9 cellular contexts compared by ENCODE assay signal in the genomic region with DNA sequence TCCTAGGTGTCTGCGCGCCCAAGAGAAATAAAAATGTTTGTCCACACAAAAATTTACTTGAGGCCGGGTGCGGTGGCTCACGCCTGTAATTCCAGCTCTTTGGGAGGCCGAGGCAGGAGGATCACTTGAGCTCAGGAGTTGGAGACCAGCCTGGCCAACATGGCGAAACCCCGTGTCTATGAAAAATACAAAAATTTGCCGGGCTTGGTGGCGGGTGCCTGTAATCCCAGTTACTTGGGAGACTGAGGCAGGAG. TPM values are rescaled to one million over a fixed set of nuclear protein-coding genes. Genes with fewer than 3 reads are reported as not detected.
DNase-seq lines count a peak whose midpoint lies in the region; ATAC-seq, FAIRE-seq and TF ChIP-seq lines count a peak whose summit lies in the region.
"Not testable (repeated sequence)": the region's sequence is repeated elsewhere in the genome, so short reads cannot be mapped to it uniquely, and the experiment has no call there.
"Had no signal": no experiment of that assay in that cellular context is flagged by ENCODE, and none has a peak within 500 bp of the region (broad histone marks: within the 10 kb centered on the region; RNA-seq: fewer than 3 reads in every experiment).

No MANE protein-coding gene starts in this region.

- POLR2A ChIA-PET in A549 (lab: Yijun Ruan, JAX) (interaction anchor here (1.7 to 2.7 kb wide), 3 partner anchors 9 to 17 kb away, joined by 8 to 24 read pairs (median 9); no protein-coding TSS in a partner anchor), H1 (lab: Charles Lee; ENCODE audit: partially characterized antibody) (interaction anchor here (0.7 to 29.1 kb wide), 7 partner anchors 4 to 502 kb away, joined by 3 to 456 read pairs (median 5); partner anchors contain the start of genes CARHSP1 and LITAFD)

- peaks cover 32% of the 10 kb centered on the region for H3K4me1 Mint-ChIP-seq in T-helper 1 cell treated with Interleukin-12 subunit alpha and Interleukin-12 subunit beta and Interleukin-4 antibody, amounts not matched to agents 30 μg/mL and 1 μg/mL, for 36 hours (ENCODE audit: low read depth)
- H3K4me1 Mint-ChIP-seq in activated T-helper 1 cell treated with anti-CD3 and anti-CD28 coated beads, Interleukin-12 subunit alpha, Interleukin-12 subunit beta, Interleukin-2, Interleukin-4 antibody, amounts not matched to agents 30 ng/mL and 10 ng/mL and 1 ng/mL, durations not matched to agents 14 hours and 24 hours and 36 hours (ENCODE audit: low read depth), result peaks cover 39% of the 10 kb centered on the region

- TF ChIP-seq CTCF in A549 (IDR thresholded peaks at IDR 0.05); DND-41 (IDR thresholded peaks at IDR 0.05; ENCODE audit: borderline replicate concordance, extremely low read depth, low read length, poor library complexity, severe bottlenecking); H1 (IDR thresholded peaks at IDR 0.05; ENCODE audit: control extremely low read depth in 1 of 3, insufficient read depth in 1 of 3, low read depth in 1 of 3, low read length in 3 of 3): not testable (repeated sequence)

- H2BK12ac ChIP-seq in H1 (ENCODE audit: low read depth, low read length); trophoblast cell (ENCODE audit: low read length): not testable (repeated sequence)

- not testable (repeated sequence) for TF ChIP-seq POLR2A in A549 (IDR thresholded peaks at IDR 0.05; ENCODE audit: low read length); H1 (IDR thresholded peaks at IDR 0.05; ENCODE audit: control extremely low read depth in 1 of 2, low read depth in 2 of 2, low read length in 2 of 2)

- H3K79me2 ChIP-seq in DND-41 (ENCODE audit: insufficient read depth, low read length) (peaks cover 45% of the 10 kb centered on the region), Karpas-422 (ENCODE audit: low read length) (peaks cover 31% of the 10 kb centered on the region), H1 (ENCODE audit: control insufficient read depth in 1 of 2, insufficient read depth in 2 of 2, low read length in 2 of 2) (peaks cover 8 to 29% of the 10 kb centered on the region in 2 experiments), mesendoderm (ENCODE audit: control insufficient read depth, insufficient read depth, low read length) (peaks cover 27% of the 10 kb centered on the region), trophoblast cell (ENCODE audit: control insufficient read depth, insufficient read depth, low read length, poor library complexity) (peaks cover 28% of the 10 kb centered on the region)

- H2BK15ac ChIP-seq in H1 (ENCODE audit: low read length); mesendoderm (replicated peaks; ENCODE audit: low read depth): not testable (repeated sequence)

- H3K36me3 ChIP-seq in DND-41 (ENCODE audit: insufficient read depth, low read length), result peaks cover 30% of the 10 kb centered on the region
- not testable (repeated sequence) for H3K36me3 ChIP-seq in Karpas-422 (ENCODE audit: insufficient read depth, low read length); H1 (ENCODE audit: control insufficient read depth in 2 of 4, insufficient read depth in 4 of 4, low read length in 3 of 4); mesendoderm (ENCODE audit: control insufficient read depth, insufficient read depth, low read length); trophoblast cell (ENCODE audit: control insufficient read depth in 1 of 2, insufficient read depth in 2 of 2, low read length in 2 of 2)

- FAIRE-seq in A549 (lab: Jason Lieb, UNC); H1 (lab: Jason Lieb, UNC): not testable (repeated sequence)

- not testable (repeated sequence) for H2AFZ ChIP-seq in DND-41 (ENCODE audit: low read depth, low read length); Karpas-422 (ENCODE audit: low read length); H1 (ENCODE audit: low read length); trophoblast cell (ENCODE audit: insufficient read depth, low read length, poor library complexity)

- H3K18ac ChIP-seq in H1 (ENCODE audit: extremely low read depth, low read length); mesendoderm (ENCODE audit: low read length); trophoblast cell (ENCODE audit: low read length): not testable (repeated sequence)

- H3K23me2 ChIP-seq in H1 (ENCODE audit: low read depth, low read length), result peaks cover 18% of the 10 kb centered on the region

- peak overlapping the region; percentile 82 to 87 for H3K27ac ChIP-seq in A549
- H3K27ac ChIP-seq in DND-41 (ENCODE audit: low read length), result peak overlapping the region; percentile 95
- not testable (repeated sequence) for H3K27ac ChIP-seq in Karpas-422 (ENCODE audit: low read length); H1 (ENCODE audit: low read depth, low read length); mesendoderm (ENCODE audit: low read depth, low read length); trophoblast cell (ENCODE audit: low read depth, low read length)

- H3K4me3 ChIP-seq in A549; Karpas-422 (ENCODE audit: low read length); mesendoderm (ENCODE audit: low read length); trophoblast cell (ENCODE audit: low read depth, low read length): not testable (repeated sequence)
- H3K4me3 ChIP-seq in DND-41 (ENCODE audit: low read depth in 1 of 2, low read length in 2 of 2) (peak overlapping the region in 1 of 2 experiments; percentile 59; a peak in 1 of 4 replicates), H1 (ENCODE audit: extremely low read depth in 1 of 4, insufficient read depth in 2 of 4, low read depth in 3 of 4, low read length in 4 of 4) (peak overlapping the region in 1 of 4 experiments; percentile 64; a peak in 1 of 8 replicates)

- not testable (repeated sequence) for H2AK5ac ChIP-seq in H1 (ENCODE audit: low read depth, low read length); mesendoderm (ENCODE audit: low read length); trophoblast cell (ENCODE audit: low read length)

- not testable (repeated sequence) for DNase-seq in A549 (ENCODE audit: low read depth in 1 of 2, low spot score in 1 of 2); DND-41; Karpas-422; activated T-helper 1 cell treated with anti-CD3 and anti-CD28 coated beads, Interleukin-12 subunit alpha, Interleukin-12 subunit beta, Interleukin-2, Interleukin-4 antibody, amounts not matched to agents 30 ng/mL and 10 ng/mL and 1 ng/mL, durations not matched to agents 14 hours and 24 hours and 36 hours (ENCODE audit: low spot score); H1 (ENCODE audit: low read depth in 1 of 2, low spot score in 2 of 2); mesendoderm; trophoblast cell

- H3K36me3 Mint-ChIP-seq in T-helper 1 cell treated with Interleukin-12 subunit alpha and Interleukin-12 subunit beta and Interleukin-4 antibody, amounts not matched to agents 30 μg/mL and 1 μg/mL, for 36 hours (ENCODE audit: low read depth); activated T-helper 1 cell treated with anti-CD3 and anti-CD28 coated beads, Interleukin-12 subunit alpha, Interleukin-12 subunit beta, Interleukin-2, Interleukin-4 antibody, amounts not matched to agents 30 ng/mL and 10 ng/mL and 1 ng/mL, durations not matched to agents 14 hours and 24 hours and 36 hours (ENCODE audit: low read depth): not testable (repeated sequence)

- H3K56ac ChIP-seq in H1 (replicated peaks; ENCODE audit: insufficient read length, low read depth, low read length); mesendoderm (ENCODE audit: low read length): not testable (repeated sequence)

- H3K9me3 Mint-ChIP-seq in T-helper 1 cell treated with Interleukin-12 subunit alpha and Interleukin-12 subunit beta and Interleukin-4 antibody, amounts not matched to agents 30 μg/mL and 1 μg/mL, for 36 hours; activated T-helper 1 cell treated with anti-CD3 and anti-CD28 coated beads, Interleukin-12 subunit alpha, Interleukin-12 subunit beta, Interleukin-2, Interleukin-4 antibody, amounts not matched to agents 30 ng/mL and 10 ng/mL and 1 ng/mL, durations not matched to agents 14 hours and 24 hours and 36 hours: not testable (repeated sequence)

- H4K12ac ChIP-seq in trophoblast cell (ENCODE audit: low read depth, low read length), result not testable (repeated sequence)

- TF ChIP-seq EP300 in A549 (IDR thresholded peaks at IDR 0.05); H1 (IDR thresholded peaks at IDR 0.05; ENCODE audit: borderline replicate concordance in 1 of 2, low read depth in 2 of 2, low read length in 2 of 2): not testable (repeated sequence)

- WGBS in A549 (ENCODE audit: missing lambda C conversion rate), result 94% methylated on average over 10 of the region's 10 CpGs
- 90% methylated on average over 10 of the region's 10 CpGs; no CpG with 5 or more reads in 1 of the 2 experiments for WGBS in H1 (ENCODE audit: extremely low coverage in 1 of 2, insufficient coverage in 1 of 2, insufficient read length in 1 of 2, insufficient replicate concordance in 2 of 2, low coverage in 1 of 2, low lambda C conversion rate in 2 of 2, missing lambda C conversion rate in 1 of 2), 2 experiments
- no CpG with 5 or more reads among the region's 10 CpGs for WGBS in mesendoderm (ENCODE audit: extremely low coverage, insufficient coverage, low lambda C conversion rate)
- WGBS in trophoblast cell (ENCODE audit: extremely low coverage, insufficient coverage, insufficient read length), result no CpG with 5 or more reads among the region's 10 CpGs

- not testable (repeated sequence) for TF ChIP-seq RAD21 in A549 (conservative IDR thresholded peaks at IDR 0.05 in 1 of 2, IDR thresholded peaks at IDR 0.05 in 1 of 2); H1 (IDR thresholded peaks at IDR 0.05 in 1 of 2, conservative IDR thresholded peaks at IDR 0.05 in 1 of 2; ENCODE audit: low read depth in 2 of 2, low read length in 2 of 2)

- H3K27me3 Mint-ChIP-seq in T-helper 1 cell treated with Interleukin-12 subunit alpha and Interleukin-12 subunit beta and Interleukin-4 antibody, amounts not matched to agents 30 μg/mL and 1 μg/mL, for 36 hours (ENCODE audit: low read depth); activated T-helper 1 cell treated with anti-CD3 and anti-CD28 coated beads, Interleukin-12 subunit alpha, Interleukin-12 subunit beta, Interleukin-2, Interleukin-4 antibody, amounts not matched to agents 30 ng/mL and 10 ng/mL and 1 ng/mL, durations not matched to agents 14 hours and 24 hours and 36 hours (ENCODE audit: insufficient read depth): not testable (repeated sequence)

- peak overlapping the region; percentile 87; the same call in 1 of the 2 replicates for H4K8ac ChIP-seq in H1 (ENCODE audit: extremely low read depth, insufficient read depth, low read length)
- H4K8ac ChIP-seq in mesendoderm (ENCODE audit: low read depth, low read length), result not testable (repeated sequence)
- H4K8ac ChIP-seq in trophoblast cell (ENCODE audit: low read depth, low read length), result peak overlapping the region; percentile 41

- H3K9ac ChIP-seq in DND-41 (ENCODE audit: low read depth, low read length) (peak overlapping the region; percentile 66), mesendoderm (ENCODE audit: low read length) (peak overlapping the region; percentile 78)
- H3K9ac ChIP-seq in Karpas-422 (ENCODE audit: low read length); H1 (replicated peaks in 1 of 4; ENCODE audit: extremely low read depth in 1 of 4, low read depth in 3 of 4, low read length in 3 of 4); trophoblast cell (ENCODE audit: low read length): not testable (repeated sequence)

- H3K27me3 ChIP-seq in DND-41 (ENCODE audit: insufficient read depth, low read length, poor library complexity); Karpas-422 (ENCODE audit: low read length); H1 (replicated peaks in 1 of 4; ENCODE audit: control insufficient read depth in 3 of 4, extremely low read depth in 1 of 4, insufficient read depth in 3 of 4, low read length in 3 of 4); mesendoderm (ENCODE audit: insufficient read depth, low read length, poor library complexity); trophoblast cell (ENCODE audit: insufficient read depth, low read length): not testable (repeated sequence)

- not testable (repeated sequence) for H4K5ac ChIP-seq in H1 (ENCODE audit: insufficient read length, low read depth, low read length); mesendoderm (ENCODE audit: low read length)

- H3K14ac ChIP-seq in H1 (ENCODE audit: insufficient read length), result not testable (repeated sequence)
- peak overlapping the region; percentile 18 for H3K14ac ChIP-seq in trophoblast cell (ENCODE audit: low read length)

- not testable (repeated sequence) for ATAC-seq in A549; DND-41 (ENCODE audit: insufficient read depth, low read depth)

- not testable (repeated sequence) for H3K27ac Mint-ChIP-seq in T-helper 1 cell treated with Interleukin-12 subunit alpha and Interleukin-12 subunit beta and Interleukin-4 antibody, amounts not matched to agents 30 μg/mL and 1 μg/mL, for 36 hours; activated T-helper 1 cell treated with anti-CD3 and anti-CD28 coated beads, Interleukin-12 subunit alpha, Interleukin-12 subunit beta, Interleukin-2, Interleukin-4 antibody, amounts not matched to agents 30 ng/mL and 10 ng/mL and 1 ng/mL, durations not matched to agents 14 hours and 24 hours and 36 hours

- not testable (repeated sequence) for H3K9me2 ChIP-seq in Karpas-422 (replicated peaks; ENCODE audit: insufficient read depth, low read length)

- H3K4me1 ChIP-seq in A549, result peaks cover 56% of the 10 kb centered on the region
- peaks cover 53% of the 10 kb centered on the region for H3K4me1 ChIP-seq in DND-41 (ENCODE audit: insufficient read depth, low read length)
- peaks cover 51% of the 10 kb centered on the region for H3K4me1 ChIP-seq in Karpas-422 (ENCODE audit: low read length)
- H3K4me1 ChIP-seq in H1 (replicated peaks in 1 of 4; ENCODE audit: control insufficient read depth in 3 of 4, insufficient read depth in 4 of 4, low read length in 3 of 4), result peaks cover 10 to 14% (median 14%) of the 10 kb centered on the region in 4 experiments
- H3K4me1 ChIP-seq in mesendoderm (ENCODE audit: control insufficient read depth, low read depth, low read length), result not testable (repeated sequence)
- peaks cover 11 to 17% of the 10 kb centered on the region in 2 experiments for H3K4me1 ChIP-seq in trophoblast cell (ENCODE audit: control insufficient read depth in 1 of 2, insufficient read depth in 2 of 2, low read length in 2 of 2)

- H2BK5ac ChIP-seq in H1 (ENCODE audit: low read depth, low read length); mesendoderm (ENCODE audit: low read length); trophoblast cell (ENCODE audit: low read depth, low read length, poor library complexity): not testable (repeated sequence)

- H3K4me3 Mint-ChIP-seq in T-helper 1 cell treated with Interleukin-12 subunit alpha and Interleukin-12 subunit beta and Interleukin-4 antibody, amounts not matched to agents 30 μg/mL and 1 μg/mL, for 36 hours, result peak overlapping the region; percentile 95
- peak overlapping the region; percentile 94 for H3K4me3 Mint-ChIP-seq in activated T-helper 1 cell treated with anti-CD3 and anti-CD28 coated beads, Interleukin-12 subunit alpha, Interleukin-12 subunit beta, Interleukin-2, Interleukin-4 antibody, amounts not matched to agents 30 ng/mL and 10 ng/mL and 1 ng/mL, durations not matched to agents 14 hours and 24 hours and 36 hours

- H2BK20ac ChIP-seq in H1 (ENCODE audit: low read length), result not testable (repeated sequence)

- intact Hi-C loops in activated T-helper 1 cell treated with anti-CD3 and anti-CD28 coated beads, Interleukin-12 subunit alpha, Interleukin-12 subunit beta, Interleukin-2, Interleukin-4 antibody, amounts not matched to agents 30 ng/mL and 10 ng/mL and 1 ng/mL, durations not matched to agents 14 hours and 24 hours and 36 hours (cut with micrococcal nuclease), result loop anchor here (1.0 to 10.0 kb wide), 6 partner anchors 10 to 1875 kb away; partner anchors contain the start of genes HAPSTR1, METTL22 and NUBP1

- not testable (repeated sequence) for H3K23ac ChIP-seq in H1 (ENCODE audit: insufficient read length); mesendoderm (ENCODE audit: low read length); trophoblast cell (ENCODE audit: low read length)

- peak overlapping the region; percentile 98; the same call in 2 of the 3 replicates for H3K4me2 ChIP-seq in A549
- H3K4me2 ChIP-seq in DND-41 (ENCODE audit: insufficient read depth, low read length), result peak overlapping the region; percentile 73
- H3K4me2 ChIP-seq in Karpas-422 (ENCODE audit: low read depth, low read length, poor library complexity, severe bottlenecking), result peak overlapping the region; percentile 79
- H3K4me2 ChIP-seq in H1 (ENCODE audit: insufficient read depth in 1 of 2, low read depth in 2 of 2, low read length in 2 of 2), result peak overlapping the region in 1 of 2 experiments; percentile 99; a peak in 2 of 4 replicates
- H3K4me2 ChIP-seq in mesendoderm (ENCODE audit: low read length); trophoblast cell (ENCODE audit: low read length): not testable (repeated sequence)

- CTCF ChIA-PET in A549 (lab: Yijun Ruan, JAX) (interaction anchor here (1.0 to 7.9 kb wide), 5 partner anchors 10 to 245 kb away, joined by 3 to 84 read pairs (median 4); partner anchors contain the start of gene LITAFD), H1 (lab: Charles Lee; ENCODE audit: partially characterized antibody) (interaction anchor here (1.2 to 10.5 kb wide), 3 partner anchors 11 to 127 kb away, joined by 4 to 90 read pairs (median 52); partner anchors contain the start of gene LITAFD)

- not testable (repeated sequence) for H3K79me1 ChIP-seq in H1 (ENCODE audit: low read depth, low read length); mesendoderm (ENCODE audit: low read length)
- H3K79me1 ChIP-seq in trophoblast cell (ENCODE audit: low read length), result peaks cover 24% of the 10 kb centered on the region

- H3K9me3 ChIP-seq in A549; DND-41 (ENCODE audit: insufficient read depth, low read length, severe bottlenecking); Karpas-422 (ENCODE audit: low read length); H1 (ENCODE audit: insufficient read depth in 2 of 2, low read depth in 1 of 2, low read length in 1 of 2); trophoblast cell (ENCODE audit: insufficient read depth, low read depth, low read length): not testable (repeated sequence)

- H4K91ac ChIP-seq in H1 (replicated peaks; ENCODE audit: insufficient read length, low read length); trophoblast cell (ENCODE audit: low read depth, low read length): not testable (repeated sequence)

- H2BK120ac ChIP-seq in H1 (replicated peaks; ENCODE audit: low read depth, low read length); mesendoderm (ENCODE audit: low read depth, low read length); trophoblast cell (ENCODE audit: insufficient read depth, low read length, poor library complexity): not testable (repeated sequence)

- H3K4ac ChIP-seq in H1 (replicated peaks; ENCODE audit: insufficient read length, low read depth, low read length); mesendoderm (ENCODE audit: low read depth, low read length); trophoblast cell (ENCODE audit: low read depth, low read length): not testable (repeated sequence)

- peaks cover 31% of the 10 kb centered on the region for H4K20me1 ChIP-seq in DND-41 (ENCODE audit: insufficient read depth, low read length)
- peaks cover 11% of the 10 kb centered on the region; the same call in 1 of the 2 replicates for H4K20me1 ChIP-seq in Karpas-422 (ENCODE audit: insufficient read depth, low read depth, low read length)
- H4K20me1 ChIP-seq in H1 (replicated peaks in 1 of 2; ENCODE audit: control insufficient read depth in 1 of 2, insufficient read depth in 2 of 2, low read length in 2 of 2), result peaks cover under 1 to 14% of the 10 kb centered on the region in 2 experiments

RNA-seq across cellular contexts. Expression of gene CARHSP1, which starts 1.1 kb away (rescaled TPM):
- polyA plus RNA-seq in A549 (2011; rRNA removed) (47.8 and 53.9 TPM in 2 replicates), A549 (2017; fragmentation: RNase III; extraction: RNeasy Plus Mini Kit Qiagen cat#74134 plus additional on column Dnase treatment) (137 to 173 TPM (median 172 TPM) in 3 replicates), H1 (2011; rRNA removed) (292 and 364 TPM in 2 replicates)
- polyA plus RNA-seq in A549 (2012; cell fraction: cytosol; rRNA removed), result 192 and 210 TPM in 2 replicates
- polyA plus RNA-seq in A549 (2012; cell fraction: nucleus; rRNA removed), result 104 and 147 TPM in 2 replicates
- polyA minus RNA-seq in A549 (2011; rRNA and poly(A)+ RNA removed), result 70.2 and 86.8 TPM in 2 replicates
- 48.3 and 64.4 TPM in 2 replicates for total RNA-seq in Karpas-422 (2014; rRNA removed; shearing (Covaris generic); ENCODE audit: low replicate concordance)
- 79.4 and 80.5 TPM in 2 replicates for total RNA-seq in activated T-helper 1 cell treated with anti-CD3 and anti-CD28 coated beads, Interleukin-12 subunit alpha, Interleukin-12 subunit beta, Interleukin-2, Interleukin-4 antibody, amounts not matched to agents 30 ng/mL and 10 ng/mL and 1 ng/mL, durations not matched to agents 14 hours and 24 hours and 36 hours
- total RNA-seq in H1 (2021; fragmentation: NEBNext Ultra II Directional; extraction: Animal tissue kit (Norgen Biotek cat#: 25700)), result 300 and 326 TPM in 2 replicates
- polyA plus RNA-seq in H1 (2011; cell fraction: cytosol; rRNA removed), result 283 TPM
- 318 TPM for polyA plus RNA-seq in H1 (2011; cell fraction: nucleus; rRNA removed)
- polyA plus RNA-seq in H1 (2012, experiment 1 of 2), result 259 to 418 TPM (median 380 TPM) in 4 replicates
- polyA plus RNA-seq in H1 (2012, experiment 2 of 2), result 407 TPM
- 117 TPM for polyA plus RNA-seq in H1 (2013, experiment 1 of 2)
- polyA plus RNA-seq in H1 (2013, experiment 2 of 2), result 115 TPM
- 252 and 270 TPM in 2 replicates for polyA minus RNA-seq in H1 (2011; rRNA and poly(A)+ RNA removed)
- polyA minus RNA-seq in H1 (2011; cell fraction: cytosol; rRNA and poly(A)+ RNA removed), result 191 TPM
- 137 TPM for polyA minus RNA-seq in H1 (2011; cell fraction: nucleus; rRNA and poly(A)+ RNA removed)
- polyA plus RNA-seq in mesendoderm (2013, experiment 1 of 2), result 81.0 TPM
- polyA plus RNA-seq in mesendoderm (2013, experiment 2 of 2), result 79.6 TPM
- polyA plus RNA-seq in trophoblast cell (2013), result 111 TPM in 2 replicates

RNA-seq across cellular contexts. Expression of gene LITAFD, which starts 12.2 kb away (rescaled TPM):
- polyA plus RNA-seq in A549 (2011; rRNA removed) (not detected in 2 replicates), A549 (2017; fragmentation: RNase III; extraction: RNeasy Plus Mini Kit Qiagen cat#74134 plus additional on column Dnase treatment) (not detected in 3 replicates), H1 (2011; rRNA removed) (not detected in 2 replicates)
- polyA plus RNA-seq in A549 (2012; cell fraction: cytosol; rRNA removed), result not detected in 2 replicates
- not detected in 2 replicates for polyA plus RNA-seq in A549 (2012; cell fraction: nucleus; rRNA removed)
- not detected in 2 replicates for polyA minus RNA-seq in A549 (2011; rRNA and poly(A)+ RNA removed)
- 0.45 TPM in 1 of 2 replicates, not detected in the other for total RNA-seq in Karpas-422 (2014; rRNA removed; shearing (Covaris generic); ENCODE audit: low replicate concordance)
- not detected in 2 replicates for total RNA-seq in activated T-helper 1 cell treated with anti-CD3 and anti-CD28 coated beads, Interleukin-12 subunit alpha, Interleukin-12 subunit beta, Interleukin-2, Interleukin-4 antibody, amounts not matched to agents 30 ng/mL and 10 ng/mL and 1 ng/mL, durations not matched to agents 14 hours and 24 hours and 36 hours
- total RNA-seq in H1 (2021; fragmentation: NEBNext Ultra II Directional; extraction: Animal tissue kit (Norgen Biotek cat#: 25700)), result not detected in 2 replicates
- not detected for polyA plus RNA-seq in H1 (2011; cell fraction: cytosol; rRNA removed)
- not detected for polyA plus RNA-seq in H1 (2011; cell fraction: nucleus; rRNA removed)
- not detected in 4 replicates for polyA plus RNA-seq in H1 (2012, experiment 1 of 2)
- not detected for polyA plus RNA-seq in H1 (2012, experiment 2 of 2)
- polyA plus RNA-seq in H1 (2013, experiment 1 of 2), result not detected
- not detected for polyA plus RNA-seq in H1 (2013, experiment 2 of 2)
- not detected in 2 replicates for polyA minus RNA-seq in H1 (2011; rRNA and poly(A)+ RNA removed)
- not detected for polyA minus RNA-seq in H1 (2011; cell fraction: cytosol; rRNA and poly(A)+ RNA removed)
- polyA minus RNA-seq in H1 (2011; cell fraction: nucleus; rRNA and poly(A)+ RNA removed), result not detected
- polyA plus RNA-seq in mesendoderm (2013, experiment 1 of 2), result not detected
- not detected for polyA plus RNA-seq in mesendoderm (2013, experiment 2 of 2)
- polyA plus RNA-seq in trophoblast cell (2013), result not detected in 2 replicates
- total RNA-seq: MCF 10A had no signal
